ENCODE assay signal across 1 cellular context in genomic region chr13:99228737-99229691, GRCh38.
TF ChIP-seq lines count a peak whose summit lies in the region.

No MANE protein-coding gene starts in this region.

TF ChIP-seq in GM12878, 131 proteins besides CTCF, POLR2A, EP300 and RAD21 (continued from another document and continues in another):
- 0 out of 2 replicates have a peak, but pooled peaks have one; percentile 7 for TF ChIP-seq REST (IDR thresholded peaks at IDR 0.05; ENCODE audit: low read depth, low read length)
- TF ChIP-seq PRDM15 (CRISPR knock-in tag; IDR thresholded peaks at IDR 0.05): no peak
- no peak for TF ChIP-seq FOXK2 (IDR thresholded peaks at IDR 0.05)
- no peak for TF ChIP-seq E2F4 (IDR thresholded peaks at IDR 0.05; ENCODE audit: low read depth, low read length)
- no peak for TF ChIP-seq HDAC2 (IDR thresholded peaks at IDR 0.05)
- no peak for TF ChIP-seq NFXL1 (IDR thresholded peaks at IDR 0.05; ENCODE audit: borderline replicate concordance)
- no peak for TF ChIP-seq ZNF622 (IDR thresholded peaks at IDR 0.05)
- TF ChIP-seq ZNF592 (IDR thresholded peaks at IDR 0.05): no peak; the same call in 1 of the 2 replicates
- no peak for TF ChIP-seq SIN3A (IDR thresholded peaks at IDR 0.05; ENCODE audit: low read depth, low read length)
- peak; percentile 92 for TF ChIP-seq RELB (IDR thresholded peaks at IDR 0.05; ENCODE audit: low read depth)
- peak; percentile 90 to 92 for TF ChIP-seq IKZF2 (IDR thresholded peaks at IDR 0.05)
- TF ChIP-seq ZNF24 (IDR thresholded peaks at IDR 0.05): peak; percentile 89
- no peak for TF ChIP-seq NFYA (IDR thresholded peaks at IDR 0.05; ENCODE audit: borderline replicate concordance, low read depth, low read length)
- no peak for TF ChIP-seq PBX3 (IDR thresholded peaks at IDR 0.05; ENCODE audit: insufficient replicate concordance, low read depth, low read length)
- TF ChIP-seq BMI1 (IDR thresholded peaks at IDR 0.05; ENCODE audit: borderline replicate concordance): peak; percentile 78
- TF ChIP-seq IRF4 (IDR thresholded peaks at IDR 0.05; ENCODE audit: low read depth, low read length): peak; percentile 56
- TF ChIP-seq TCF12 (IDR thresholded peaks at IDR 0.05; ENCODE audit: low read depth, low read length): peak; percentile 61; the same call in 1 of the 2 replicates
- TF ChIP-seq SMARCA5 (IDR thresholded peaks at IDR 0.05): no peak
- TF ChIP-seq SPI1 (IDR thresholded peaks at IDR 0.05; ENCODE audit: borderline replicate concordance, insufficient read depth, low read depth, low read length): peak; percentile 65; the same call in 1 of the 2 replicates
- TF ChIP-seq ZNF207 (IDR thresholded peaks at IDR 0.05; ENCODE audit: borderline replicate concordance): peak; percentile 70; the same call in 1 of the 2 replicates
- no peak for TF ChIP-seq TARDBP (IDR thresholded peaks at IDR 0.05; ENCODE audit: borderline replicate concordance)
- TF ChIP-seq MLLT1 (IDR thresholded peaks at IDR 0.05): peak; percentile 69
- peak; percentile 90 for TF ChIP-seq RAD51 (IDR thresholded peaks at IDR 0.05)
- no peak for TF ChIP-seq NRF1 (conservative IDR thresholded peaks at IDR 0.05; ENCODE audit: low read depth, low read length)
- TF ChIP-seq USF1 (IDR thresholded peaks at IDR 0.05; ENCODE audit: borderline replicate concordance, extremely low read length, insufficient read depth, low read depth, low read length): no peak
- peak; percentile 78 for TF ChIP-seq SMAD1 (IDR thresholded peaks at IDR 0.05; ENCODE audit: low read depth, partially characterized antibody)
- no peak for TF ChIP-seq HDAC6 (IDR thresholded peaks at IDR 0.05; ENCODE audit: unreplicated experiment)
- no peak; the same call in 1 of the 2 replicates for TF ChIP-seq RB1 (IDR thresholded peaks at IDR 0.05; ENCODE audit: borderline replicate concordance)
- TF ChIP-seq KAT2A (conservative IDR thresholded peaks at IDR 0.05; ENCODE audit: control insufficient read depth, low read depth, low read length): no peak
- TF ChIP-seq KDM1A (IDR thresholded peaks at IDR 0.05; ENCODE audit: borderline replicate concordance): no peak
- TF ChIP-seq EED (IDR thresholded peaks at IDR 0.05; ENCODE audit: low read depth): peak; percentile 75
- TF ChIP-seq SP1 (IDR thresholded peaks at IDR 0.05; ENCODE audit: low read depth, low read length): peak; percentile 62
- peak; percentile 97 for TF ChIP-seq FOXM1 (IDR thresholded peaks at IDR 0.05; ENCODE audit: low read depth, low read length)
- TF ChIP-seq MEF2A (IDR thresholded peaks at IDR 0.05; ENCODE audit: insufficient read depth, low read depth, low read length): peak; percentile 99
- TF ChIP-seq ATF3 (IDR thresholded peaks at IDR 0.05; ENCODE audit: borderline replicate concordance, extremely low read depth, low read depth, low read length): no peak
- no peak for TF ChIP-seq WRNIP1 (IDR thresholded peaks at IDR 0.05; ENCODE audit: borderline replicate concordance, low read depth, low read length)
- TF ChIP-seq ZSCAN29 (IDR thresholded peaks at IDR 0.05): no peak
- TF ChIP-seq EGR1 (IDR thresholded peaks at IDR 0.05; ENCODE audit: borderline replicate concordance in 1 of 2, low read depth in 2 of 2, low read length in 2 of 2): no peak
- TF ChIP-seq MXI1 (IDR thresholded peaks at IDR 0.05; ENCODE audit: low read depth, low read length): 0 out of 2 replicates have a peak, but pooled peaks have one; percentile 11
- peak in 1 of 2 experiments; percentile 67; a peak in 1 of 4 replicates for TF ChIP-seq ETV6 (conservative IDR thresholded peaks at IDR 0.05 in 1 of 2, IDR thresholded peaks at IDR 0.05 in 1 of 2; ENCODE audit: borderline replicate concordance in 1 of 2, low read depth in 1 of 2)
- TF ChIP-seq JUND (IDR thresholded peaks at IDR 0.05; ENCODE audit: low read depth, low read length): no peak
- peak; percentile 85 for TF ChIP-seq JUNB (IDR thresholded peaks at IDR 0.05)
- TF ChIP-seq ATF2 (IDR thresholded peaks at IDR 0.05; ENCODE audit: low read length): peak; percentile 97
